Comparison of ENCODE assay signal across 1 cellular context in the genomic region with DNA sequence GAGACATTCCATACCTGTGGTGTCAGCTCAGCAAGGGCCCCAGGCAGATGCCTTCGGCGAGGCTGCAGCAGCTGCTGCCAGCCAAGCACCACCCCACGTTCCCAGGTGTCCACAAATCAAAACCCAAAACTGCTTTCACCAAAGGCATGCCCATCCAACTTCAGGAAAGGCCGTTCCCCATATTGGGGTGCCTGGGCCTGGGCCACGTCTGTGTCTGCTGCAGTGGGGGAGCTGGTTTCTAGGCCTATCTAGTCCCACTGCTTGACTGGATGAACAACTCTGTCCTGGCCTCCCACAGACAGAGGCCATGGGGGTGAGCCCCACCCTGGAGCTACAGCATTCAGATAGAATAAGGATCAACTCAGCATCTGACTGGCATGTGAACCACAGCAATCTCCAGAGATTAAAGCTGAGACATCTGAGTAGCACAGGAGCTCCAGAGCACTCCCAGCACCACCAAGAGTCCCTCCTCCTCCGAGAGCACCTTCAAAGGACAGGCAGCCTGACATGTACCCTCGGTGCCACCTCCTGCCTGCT.
TF ChIP-seq lines count a peak whose summit lies in the region.

No MANE protein-coding gene starts in this region.

TF ChIP-seq in HCT116, 20 proteins besides CTCF, POLR2A, EP300 and RAD21 (continued from another document):
- TF ChIP-seq SIN3A (IDR thresholded peaks at IDR 0.05; ENCODE audit: low read depth) (no peak), SRF (IDR thresholded peaks at IDR 0.05; ENCODE audit: low read depth) (no peak), YY1 (IDR thresholded peaks at IDR 0.05; ENCODE audit: extremely low read depth, insufficient replicate concordance, low read depth, low read length) (no peak), CEBPB (IDR thresholded peaks at IDR 0.05; ENCODE audit: low read depth) (no peak), ELF1 (IDR thresholded peaks at IDR 0.05; ENCODE audit: borderline replicate concordance, low read depth) (no peak), EZH2 (IDR thresholded peaks at IDR 0.05) (no peak), ZNF274 (IDR thresholded peaks at IDR 0.05; ENCODE audit: low read depth, low read length) (no peak), CBX3 (IDR thresholded peaks at IDR 0.05; ENCODE audit: low read depth) (0 out of 2 replicates have a peak, but pooled peaks have one; percentile 12), ZFX (IDR thresholded peaks at IDR 0.05) (no peak), ZBTB33 (IDR thresholded peaks at IDR 0.05; ENCODE audit: extremely low read depth, insufficient replicate concordance, low read length) (no peak)
